Comparison of ENCODE assay signal across 1 cellular context in genomic region chr18:3346487-3346886, GRCh38.
TF ChIP-seq lines count a peak whose summit lies in the region.

No MANE protein-coding gene starts in this region.

TF ChIP-seq in SK-N-SH treated with all-trans-retinoic acid at 6 μM for 48 hours, 23 proteins besides CTCF, POLR2A, EP300 and RAD21 (continued from another document):
- TF ChIP-seq, protein P1, sequence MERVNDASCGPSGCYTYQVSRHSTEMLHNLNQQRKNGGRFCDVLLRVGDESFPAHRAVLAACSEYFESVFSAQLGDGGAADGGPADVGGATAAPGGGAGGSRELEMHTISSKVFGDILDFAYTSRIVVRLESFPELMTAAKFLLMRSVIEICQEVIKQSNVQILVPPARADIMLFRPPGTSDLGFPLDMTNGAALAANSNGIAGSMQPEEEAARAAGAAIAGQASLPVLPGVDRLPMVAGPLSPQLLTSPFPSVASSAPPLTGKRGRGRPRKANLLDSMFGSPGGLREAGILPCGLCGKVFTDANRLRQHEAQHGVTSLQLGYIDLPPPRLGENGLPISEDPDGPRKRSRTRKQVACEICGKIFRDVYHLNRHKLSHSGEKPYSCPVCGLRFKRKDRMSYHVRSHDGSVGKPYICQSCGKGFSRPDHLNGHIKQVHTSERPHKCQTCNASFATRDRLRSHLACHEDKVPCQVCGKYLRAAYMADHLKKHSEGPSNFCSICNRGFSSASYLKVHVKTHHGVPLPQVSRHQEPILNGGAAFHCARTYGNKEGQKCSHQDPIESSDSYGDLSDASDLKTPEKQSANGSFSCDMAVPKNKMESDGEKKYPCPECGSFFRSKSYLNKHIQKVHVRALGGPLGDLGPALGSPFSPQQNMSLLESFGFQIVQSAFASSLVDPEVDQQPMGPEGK (CRISPR knock-in tag; IDR thresholded peaks at IDR 0.05; ENCODE audit: borderline replicate concordance) = no peak
- TF ChIP-seq CREB5 (CRISPR knock-in tag; IDR thresholded peaks at IDR 0.05; ENCODE audit: low read depth) = no peak
- TF ChIP-seq RARB (CRISPR knock-in tag; IDR thresholded peaks at IDR 0.05) = no peak
- no peak for TF ChIP-seq ZFP30 (CRISPR knock-in tag; IDR thresholded peaks at IDR 0.05)
- TF ChIP-seq, protein P2, sequence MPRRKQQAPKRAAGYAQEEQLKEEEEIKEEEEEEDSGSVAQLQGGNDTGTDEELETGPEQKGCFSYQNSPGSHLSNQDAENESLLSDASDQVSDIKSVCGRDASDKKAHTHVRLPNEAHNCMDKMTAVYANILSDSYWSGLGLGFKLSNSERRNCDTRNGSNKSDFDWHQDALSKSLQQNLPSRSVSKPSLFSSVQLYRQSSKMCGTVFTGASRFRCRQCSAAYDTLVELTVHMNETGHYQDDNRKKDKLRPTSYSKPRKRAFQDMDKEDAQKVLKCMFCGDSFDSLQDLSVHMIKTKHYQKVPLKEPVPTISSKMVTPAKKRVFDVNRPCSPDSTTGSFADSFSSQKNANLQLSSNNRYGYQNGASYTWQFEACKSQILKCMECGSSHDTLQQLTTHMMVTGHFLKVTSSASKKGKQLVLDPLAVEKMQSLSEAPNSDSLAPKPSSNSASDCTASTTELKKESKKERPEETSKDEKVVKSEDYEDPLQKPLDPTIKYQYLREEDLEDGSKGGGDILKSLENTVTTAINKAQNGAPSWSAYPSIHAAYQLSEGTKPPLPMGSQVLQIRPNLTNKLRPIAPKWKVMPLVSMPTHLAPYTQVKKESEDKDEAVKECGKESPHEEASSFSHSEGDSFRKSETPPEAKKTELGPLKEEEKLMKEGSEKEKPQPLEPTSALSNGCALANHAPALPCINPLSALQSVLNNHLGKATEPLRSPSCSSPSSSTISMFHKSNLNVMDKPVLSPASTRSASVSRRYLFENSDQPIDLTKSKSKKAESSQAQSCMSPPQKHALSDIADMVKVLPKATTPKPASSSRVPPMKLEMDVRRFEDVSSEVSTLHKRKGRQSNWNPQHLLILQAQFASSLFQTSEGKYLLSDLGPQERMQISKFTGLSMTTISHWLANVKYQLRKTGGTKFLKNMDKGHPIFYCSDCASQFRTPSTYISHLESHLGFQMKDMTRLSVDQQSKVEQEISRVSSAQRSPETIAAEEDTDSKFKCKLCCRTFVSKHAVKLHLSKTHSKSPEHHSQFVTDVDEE (CRISPR knock-in tag; IDR thresholded peaks at IDR 0.05) = no peak
